ENCODE assay signal across 1 cellular context in the genomic region with DNA sequence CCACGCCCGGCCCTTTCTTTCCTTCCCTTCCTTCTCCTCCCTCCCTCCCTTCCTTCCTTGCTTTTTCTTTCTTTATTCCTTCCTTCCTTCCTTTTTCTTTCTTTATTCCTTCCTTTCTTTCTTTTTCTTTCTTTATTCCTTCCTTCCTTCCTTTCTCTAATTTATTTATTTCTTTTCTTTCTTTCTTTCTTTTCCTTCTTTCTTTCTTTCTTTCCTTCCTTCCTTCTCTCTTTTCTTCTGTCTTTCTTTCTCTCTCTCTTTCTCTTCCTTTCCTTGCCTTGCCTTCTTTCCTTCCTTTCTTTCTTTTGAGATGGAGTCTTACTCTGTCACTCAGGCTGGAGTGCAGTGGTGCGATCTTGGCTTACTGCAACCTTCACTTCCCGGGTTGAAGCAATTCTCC.
TF ChIP-seq lines count a peak whose summit lies in the region.

No MANE protein-coding gene starts in this region.

TF ChIP-seq in neural cell, 6 proteins besides CTCF, POLR2A, EP300 and RAD21 (continued from another document):
- TF ChIP-seq, protein P1, sequence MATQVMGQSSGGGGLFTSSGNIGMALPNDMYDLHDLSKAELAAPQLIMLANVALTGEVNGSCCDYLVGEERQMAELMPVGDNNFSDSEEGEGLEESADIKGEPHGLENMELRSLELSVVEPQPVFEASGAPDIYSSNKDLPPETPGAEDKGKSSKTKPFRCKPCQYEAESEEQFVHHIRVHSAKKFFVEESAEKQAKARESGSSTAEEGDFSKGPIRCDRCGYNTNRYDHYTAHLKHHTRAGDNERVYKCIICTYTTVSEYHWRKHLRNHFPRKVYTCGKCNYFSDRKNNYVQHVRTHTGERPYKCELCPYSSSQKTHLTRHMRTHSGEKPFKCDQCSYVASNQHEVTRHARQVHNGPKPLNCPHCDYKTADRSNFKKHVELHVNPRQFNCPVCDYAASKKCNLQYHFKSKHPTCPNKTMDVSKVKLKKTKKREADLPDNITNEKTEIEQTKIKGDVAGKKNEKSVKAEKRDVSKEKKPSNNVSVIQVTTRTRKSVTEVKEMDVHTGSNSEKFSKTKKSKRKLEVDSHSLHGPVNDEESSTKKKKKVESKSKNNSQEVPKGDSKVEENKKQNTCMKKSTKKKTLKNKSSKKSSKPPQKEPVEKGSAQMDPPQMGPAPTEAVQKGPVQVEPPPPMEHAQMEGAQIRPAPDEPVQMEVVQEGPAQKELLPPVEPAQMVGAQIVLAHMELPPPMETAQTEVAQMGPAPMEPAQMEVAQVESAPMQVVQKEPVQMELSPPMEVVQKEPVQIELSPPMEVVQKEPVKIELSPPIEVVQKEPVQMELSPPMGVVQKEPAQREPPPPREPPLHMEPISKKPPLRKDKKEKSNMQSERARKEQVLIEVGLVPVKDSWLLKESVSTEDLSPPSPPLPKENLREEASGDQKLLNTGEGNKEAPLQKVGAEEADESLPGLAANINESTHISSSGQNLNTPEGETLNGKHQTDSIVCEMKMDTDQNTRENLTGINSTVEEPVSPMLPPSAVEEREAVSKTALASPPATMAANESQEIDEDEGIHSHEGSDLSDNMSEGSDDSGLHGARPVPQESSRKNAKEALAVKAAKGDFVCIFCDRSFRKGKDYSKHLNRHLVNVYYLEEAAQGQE (IDR thresholded peaks at IDR 0.05; ENCODE audit: borderline replicate concordance), result no peak
- TF ChIP-seq EZH2 (IDR thresholded peaks at IDR 0.05; ENCODE audit: borderline replicate concordance, insufficient read depth, low read length, poor library complexity, severe bottlenecking), result no peak
